In the genomic region with DNA sequence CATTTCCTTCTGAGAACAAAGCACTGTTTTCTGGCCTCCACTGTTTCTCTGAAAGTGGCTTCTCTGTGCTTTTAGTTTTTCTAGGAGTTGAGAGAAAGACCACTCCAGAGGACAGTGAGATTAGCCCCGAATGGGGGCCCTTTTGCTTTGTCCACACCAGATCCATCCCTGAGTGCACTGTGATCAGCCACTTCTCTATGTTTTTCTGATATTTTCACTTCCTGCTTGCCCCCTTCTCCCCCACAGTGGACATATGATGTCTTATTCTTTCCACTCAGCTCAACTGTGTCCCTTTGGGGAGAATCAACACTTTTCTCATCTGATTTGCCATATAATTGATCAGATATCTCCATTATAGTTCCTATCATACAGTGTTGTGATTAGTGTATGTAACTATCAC, we compare ENCODE assay signal across 20 cellular contexts. TPM values are rescaled to one million over a fixed set of nuclear protein-coding genes. Genes with fewer than 3 reads are reported as not detected.
DNase-seq lines count a peak whose midpoint lies in the region; ATAC-seq and TF ChIP-seq lines count a peak whose summit lies in the region.
"Had no signal": no experiment of that assay in that cellular context is flagged by ENCODE, and none has a peak within 500 bp of the region (broad histone marks: within the 10 kb centered on the region; RNA-seq: fewer than 3 reads in every experiment).

No MANE protein-coding gene starts in this region.

- TF ChIP-seq CTCF in natural killer cell (IDR thresholded peaks at IDR 0.05) = no peak

- TF ChIP-seq POLR2A in erythroblast (IDR thresholded peaks at IDR 0.05; ENCODE audit: low read length) = no peak

- DNase-seq in stimulated activated naive CD8-positive, alpha-beta T cell treated with anti-CD3 and anti-CD28 coated beads, Interleukin-15, amount 100 ng/mL, for 72 hours = no peak
- DNase-seq in stimulated activated naive CD8-positive, alpha-beta T cell treated with anti-CD3 and anti-CD28 coated beads, Interleukin-15, Interleukin-2, amounts not matched to agents 100 U/mL and 50 U/mL, for 24 hours = no peak
- no peak for DNase-seq in activated CD8-positive, alpha-beta T cell treated with anti-CD3 and anti-CD28 coated beads, Interleukin-2, amount 10 ng/mL, durations not matched to agents 7 days and 5 days
- no peak for DNase-seq in natural killer cell
- DNase-seq in NCI-H446 (lab: John Stamatoyannopoulos, UW) = no peak
- DNase-seq in erythroblast (lab: John Stamatoyannopoulos, UW) = no peak
- no peak for DNase-seq in OCI-M1 (lab: John Stamatoyannopoulos, UW)
- DNase-seq in foreskin melanocyte = no peak
- DNase-seq: ACHN; activated CD4-positive, alpha-beta T cell treated with anti-CD3 and anti-CD28 coated beads, Interleukin-2, amount 50 U/mL, for 4 hours; activated naive CD4-positive, alpha-beta T cell; activated T-cell treated with anti-CD3 and anti-CD28 coated beads for 4 hours; gastrocnemius medialis; islet precursor cell; mucosa of descending colon; NCI-H1417; SHP77; sigmoid colon; upper lobe of left lung; WERI-Rb-1 had no signal

- no peaks in the 10 kb centered on the region for H3K27me3 Mint-ChIP-seq in stimulated activated naive CD8-positive, alpha-beta T cell treated with anti-CD3 and anti-CD28 coated beads, Interleukin-15, amount 100 ng/mL, for 72 hours
- H3K27me3 Mint-ChIP-seq in activated CD8-positive, alpha-beta T cell treated with anti-CD3 and anti-CD28 coated beads, Interleukin-2, amount 10 ng/mL, durations not matched to agents 7 days and 5 days (ENCODE audit: low read depth) = no peaks in the 10 kb centered on the region
- peaks cover 0 to 3% of the 10 kb centered on the region in 2 donors for H3K27me3 Mint-ChIP-seq in natural killer cell (ENCODE audit: low read depth in 2 of 2)

- peak overlapping the region; percentile 23 to 79 for H3K27ac Mint-ChIP-seq in stimulated activated naive CD8-positive, alpha-beta T cell treated with anti-CD3 and anti-CD28 coated beads, Interleukin-15, amount 100 ng/mL, for 72 hours
- H3K27ac Mint-ChIP-seq in activated CD8-positive, alpha-beta T cell treated with anti-CD3 and anti-CD28 coated beads, Interleukin-2, amount 10 ng/mL, durations not matched to agents 7 days and 5 days = peak overlapping the region; percentile 50
- H3K27ac Mint-ChIP-seq in natural killer cell = peak overlapping the region; percentile 75 to 83

- POLR2A ChIA-PET in activated CD8-positive, alpha-beta T cell treated with anti-CD3 and anti-CD28 coated beads, Interleukin-2, amount 10 ng/mL, durations not matched to agents 7 days and 5 days (lab: Charles Lee) = interaction anchor here (2.3 kb wide), 1 partner anchor 33 kb away, joined by 9 read pairs; no protein-coding TSS in a partner anchor

- ATAC-seq in stimulated activated naive CD8-positive, alpha-beta T cell treated with anti-CD3 and anti-CD28 coated beads, Interleukin-15, amount 100 ng/mL, for 72 hours = no peak
- no peak for ATAC-seq in stimulated activated naive CD8-positive, alpha-beta T cell treated with anti-CD3 and anti-CD28 coated beads, Interleukin-15, Interleukin-2, amounts not matched to agents 100 U/mL and 50 U/mL, for 24 hours
- ATAC-seq in activated CD8-positive, alpha-beta T cell treated with anti-CD3 and anti-CD28 coated beads, Interleukin-2, amount 10 ng/mL, durations not matched to agents 7 days and 5 days = no peak
- ATAC-seq in natural killer cell = no peak
- ATAC-seq: gastrocnemius medialis had no signal

- H3K36me3 Mint-ChIP-seq in activated CD8-positive, alpha-beta T cell treated with anti-CD3 and anti-CD28 coated beads, Interleukin-2, amount 10 ng/mL, durations not matched to agents 7 days and 5 days (ENCODE audit: low read depth) = peaks cover 2% of the 10 kb centered on the region
- no peaks in the 10 kb centered on the region for H3K36me3 Mint-ChIP-seq in natural killer cell

- intact Hi-C loops in natural killer cell (cut with micrococcal nuclease) = no loop called here

- CTCF ChIA-PET in activated CD8-positive, alpha-beta T cell treated with anti-CD3 and anti-CD28 coated beads, Interleukin-2, amount 10 ng/mL, durations not matched to agents 7 days and 5 days (lab: Charles Lee) = interaction anchor here (0.6 kb wide), 1 partner anchor 393 kb away, joined by 3 read pairs; no protein-coding TSS in a partner anchor

- H3K4me1 Mint-ChIP-seq in stimulated activated naive CD8-positive, alpha-beta T cell treated with anti-CD3 and anti-CD28 coated beads, Interleukin-15, amount 100 ng/mL, for 72 hours = peaks cover 33% of the 10 kb centered on the region
- peaks cover 38% of the 10 kb centered on the region for H3K4me1 Mint-ChIP-seq in activated CD8-positive, alpha-beta T cell treated with anti-CD3 and anti-CD28 coated beads, Interleukin-2, amount 10 ng/mL, durations not matched to agents 7 days and 5 days (ENCODE audit: low read depth)
- H3K4me1 Mint-ChIP-seq in natural killer cell = peaks cover 40 to 47% of the 10 kb centered on the region in 2 donors

- no peaks in the 10 kb centered on the region for H3K9me3 Mint-ChIP-seq in stimulated activated naive CD8-positive, alpha-beta T cell treated with anti-CD3 and anti-CD28 coated beads, Interleukin-15, amount 100 ng/mL, for 72 hours
- no peaks in the 10 kb centered on the region for H3K9me3 Mint-ChIP-seq in activated CD8-positive, alpha-beta T cell treated with anti-CD3 and anti-CD28 coated beads, Interleukin-2, amount 10 ng/mL, durations not matched to agents 7 days and 5 days (ENCODE audit: insufficient read depth)
- H3K9me3 Mint-ChIP-seq in natural killer cell = no peaks in the 10 kb centered on the region

- peak overlapping the region in 1 of 2 donors; percentile 16 for H3K4me3 Mint-ChIP-seq in stimulated activated naive CD8-positive, alpha-beta T cell treated with anti-CD3 and anti-CD28 coated beads, Interleukin-15, amount 100 ng/mL, for 72 hours
- H3K4me3 Mint-ChIP-seq in activated CD8-positive, alpha-beta T cell treated with anti-CD3 and anti-CD28 coated beads, Interleukin-2, amount 10 ng/mL, durations not matched to agents 7 days and 5 days = no peak overlapping the region
- H3K4me3 Mint-ChIP-seq in natural killer cell = peak overlapping the region; percentile 36

RNA-seq across cellular contexts. Expression of a gene that starts 35.6 kb away (rescaled TPM):
- 10 to 100 TPM; 21.2 to 21.4 TPM for total RNA-seq in activated CD8-positive, alpha-beta T cell treated with anti-CD3 and anti-CD28 coated beads, Interleukin-2, amount 10 ng/mL, durations not matched to agents 7 days and 5 days
- total RNA-seq in natural killer cell = 10 to 100 TPM; 26.3 to 37.9 (median 28.4) TPM
